In genomic region chr14:39104078-39104801, GRCh38 we compare ENCODE assay signal across 8 cellular contexts. TPM values are rescaled to one million over a fixed set of nuclear protein-coding genes. Genes with fewer than 3 reads are reported as not detected.
A peak's percentile ranks its signal among the peaks of the same experiment; 100 is the strongest.
DNase-seq lines count a peak whose midpoint lies in the region; ATAC-seq and TF ChIP-seq lines count a peak whose summit lies in the region.
"Not testable (repeated sequence)": the region's sequence is repeated elsewhere in the genome, so short reads cannot be mapped to it uniquely, and the experiment has no call there.

No MANE protein-coding gene starts in this region.

- not testable (repeated sequence) for BruUV-seq in PC-3 (replicated peaks; lab: Mats Ljungman, UMichigan)

- POLR2A ChIA-PET in PC-3 (lab: Charles Lee; ENCODE audit: unreplicated experiment), result interaction anchor here (1.7 kb wide), 1 partner anchor 10 kb away, joined by 17 read pairs; the partner anchor contains the start of gene GEMIN2

- not testable (repeated sequence) for TF ChIP-seq EP300 in sigmoid colon (IDR thresholded peaks at IDR 0.05)

- CTCF ChIA-PET in PC-3 (lab: Charles Lee), result not testable (repeated sequence)

- peaks cover 49% of the 10 kb centered on the region for H3K4me1 Mint-ChIP-seq in activated T-cell treated with anti-CD3 and anti-CD28 coated beads, Interleukin-2, amount 50 U/mL, for 72 hours (ENCODE audit: low read depth)
- H3K4me1 Mint-ChIP-seq in central memory CD8-positive, alpha-beta T cell, result peaks cover 41% of the 10 kb centered on the region
- peaks cover 23% of the 10 kb centered on the region for H3K4me1 Mint-ChIP-seq in mesothelial cell of epicardium

- peak overlapping the region; percentile 98 for H3K4me3 Mint-ChIP-seq in activated T-cell treated with anti-CD3 and anti-CD28 coated beads, Interleukin-2, amount 50 U/mL, for 72 hours
- peak overlapping the region; percentile 93 for H3K4me3 Mint-ChIP-seq in central memory CD8-positive, alpha-beta T cell
- H3K4me3 Mint-ChIP-seq in mesothelial cell of epicardium, result peak overlapping the region; percentile 93

- TF ChIP-seq CTCF in GM12875 (IDR thresholded peaks at IDR 0.05; ENCODE audit: borderline replicate concordance, insufficient read depth, low read depth, low read length); PC-3 (conservative IDR thresholded peaks at IDR 0.05; ENCODE audit: low read depth, low read length); foreskin keratinocyte (conservative IDR thresholded peaks at IDR 0.05); mesothelial cell of epicardium (IDR thresholded peaks at IDR 0.05; ENCODE audit: unreplicated experiment); sigmoid colon (IDR thresholded peaks at IDR 0.05); vagina (IDR thresholded peaks at IDR 0.05): not testable (repeated sequence)

- H3K27ac ChIP-seq in PC-3 (ENCODE audit: low read length) (peak overlapping the region; percentile 74), foreskin keratinocyte (peak overlapping the region; percentile 74), sigmoid colon (peak overlapping the region; percentile 98 to 99 (median 98)), vagina (peak overlapping the region; percentile 96)

- peak overlapping the region; percentile 95 for H3K4me2 ChIP-seq in PC-3 (ENCODE audit: low read length)

- DNase-seq in PC-3; activated T-cell treated with anti-CD3 and anti-CD28 coated beads, Interleukin-2, amount 50 U/mL, for 72 hours; central memory CD8-positive, alpha-beta T cell (ENCODE audit: low spot score in 2 of 2); foreskin keratinocyte; mesothelial cell of epicardium (ENCODE audit: low spot score in 2 of 2, unreplicated experiment in 2 of 2); sigmoid colon; vagina (ENCODE audit: extremely low spot score in 2 of 2): not testable (repeated sequence)

- not testable (repeated sequence) for H3F3A ChIP-seq in PC-3 (ENCODE audit: low read length, unreplicated experiment)

- H3K27ac Mint-ChIP-seq in activated T-cell treated with anti-CD3 and anti-CD28 coated beads, Interleukin-2, amount 50 U/mL, for 72 hours, result peak overlapping the region; percentile 98
- peak overlapping the region; percentile 95 for H3K27ac Mint-ChIP-seq in central memory CD8-positive, alpha-beta T cell (ENCODE audit: low read depth)
- peak overlapping the region; percentile 96 for H3K27ac Mint-ChIP-seq in mesothelial cell of epicardium

- WGBS in sigmoid colon, 2 donors, result 71 to 86% methylated on average over 17 of the region's 17 CpGs

- H3K4me3 ChIP-seq in GM12875 (ENCODE audit: low read depth, low read length) (peak overlapping the region; percentile 61), PC-3 (ENCODE audit: low read length) (peak overlapping the region; percentile 94), sigmoid colon (peak overlapping the region; percentile 82 to 96 (median 94)), vagina (peak overlapping the region; percentile 71 to 85)

- TF ChIP-seq POLR2A in sigmoid colon (IDR thresholded peaks at IDR 0.05); vagina (IDR thresholded peaks at IDR 0.05): not testable (repeated sequence)

- not testable (repeated sequence) for H3K9me3 Mint-ChIP-seq in activated T-cell treated with anti-CD3 and anti-CD28 coated beads, Interleukin-2, amount 50 U/mL, for 72 hours; central memory CD8-positive, alpha-beta T cell; mesothelial cell of epicardium

- not testable (repeated sequence) for H3K9me2 ChIP-seq in PC-3 (replicated peaks; ENCODE audit: low read length)

- ATAC-seq in PC-3; activated T-cell treated with anti-CD3 and anti-CD28 coated beads, Interleukin-2, amount 50 U/mL, for 72 hours (replicated peaks in 1 of 2); central memory CD8-positive, alpha-beta T cell (replicated peaks; ENCODE audit: extremely low read depth, poor library complexity, severe bottlenecking); foreskin keratinocyte: not testable (repeated sequence)

- H3K9ac ChIP-seq in PC-3 (ENCODE audit: low read length), result peak overlapping the region; percentile 95

- not testable (repeated sequence) for H3K9me3 ChIP-seq in PC-3 (ENCODE audit: low read length); sigmoid colon; vagina

- H3K79me2 ChIP-seq in PC-3 (ENCODE audit: low read length), result peaks cover 55% of the 10 kb centered on the region

- not testable (repeated sequence) for H3K27me3 Mint-ChIP-seq in activated T-cell treated with anti-CD3 and anti-CD28 coated beads, Interleukin-2, amount 50 U/mL, for 72 hours (ENCODE audit: low read depth); central memory CD8-positive, alpha-beta T cell; mesothelial cell of epicardium (ENCODE audit: low read depth)

- H3K36me3 ChIP-seq in PC-3 (ENCODE audit: low read depth, low read length); sigmoid colon; vagina: not testable (repeated sequence)

- H3K36me3 Mint-ChIP-seq in activated T-cell treated with anti-CD3 and anti-CD28 coated beads, Interleukin-2, amount 50 U/mL, for 72 hours (ENCODE audit: insufficient read depth in 2 of 2); mesothelial cell of epicardium: not testable (repeated sequence)
- peaks cover 13% of the 10 kb centered on the region for H3K36me3 Mint-ChIP-seq in central memory CD8-positive, alpha-beta T cell (ENCODE audit: insufficient read depth)

- not testable (repeated sequence) for H4K20me1 ChIP-seq in PC-3 (ENCODE audit: low read length)

- H3K27me3 ChIP-seq in PC-3 (ENCODE audit: low read length); foreskin keratinocyte; sigmoid colon; vagina: not testable (repeated sequence)

- peaks cover 15% of the 10 kb centered on the region for H3K4me1 ChIP-seq in PC-3 (ENCODE audit: insufficient read depth, low read length)
- H3K4me1 ChIP-seq in foreskin keratinocyte, result not testable (repeated sequence)
- H3K4me1 ChIP-seq in sigmoid colon, result peaks cover 0 to 43% (median 32%) of the 10 kb centered on the region in 4 donors
- H3K4me1 ChIP-seq in vagina, result peaks cover 37% of the 10 kb centered on the region

- H2AFZ ChIP-seq in PC-3 (ENCODE audit: low read length), result peak overlapping the region; percentile 96

- intact Hi-C loops in PC-3 (cut with micrococcal nuclease), result loop anchor here (10.0 kb wide), 1 partner anchor 191 kb away; no protein-coding TSS in a partner anchor
- intact Hi-C loops in sigmoid colon (cut with DNase I), result loop anchor here (5.0 kb wide), 2 partner anchors 263 to 328 kb away; partner anchors contain the start of gene FBXO33
- intact Hi-C loops in vagina (cut with DNase I), result not testable (repeated sequence)

RNA-seq across cellular contexts. Expression of gene SEC23A, which starts 1.2 kb away (rescaled TPM):
- total RNA-seq in PC-3 (2014; rRNA removed) (58.2 and 67.0 TPM in 2 replicates), foreskin keratinocyte (74.4 and 83.1 TPM in 2 replicates), mesothelial cell of epicardium (94.9 to 107 TPM (median 104 TPM) in 3 replicates), sigmoid colon (100 to 1,000 TPM; 118 to 235 (median 176) TPM), vagina (54.8 TPM)
- 10 to 100 TPM; 60.9 to 71.3 TPM for total RNA-seq in activated T-cell treated with anti-CD3 and anti-CD28 coated beads, Interleukin-2, amount 50 U/mL, for 72 hours
- polyA plus RNA-seq in foreskin keratinocyte (16.5 and 18.0 TPM in 2 replicates), sigmoid colon (10 to 100 TPM; 25.2 to 53.9 (median 28.7) TPM)

RNA-seq across cellular contexts. Expression of gene GEMIN2, which starts 9.9 kb away (rescaled TPM):
- 42.7 and 48.1 TPM in 2 replicates for total RNA-seq in PC-3 (2014; rRNA removed)
- total RNA-seq in activated T-cell treated with anti-CD3 and anti-CD28 coated beads, Interleukin-2, amount 50 U/mL, for 72 hours, result 10 to 100 TPM; 25.5 to 27.2 TPM
- total RNA-seq in foreskin keratinocyte, result 18.3 and 20.5 TPM in 2 replicates
- polyA plus RNA-seq in foreskin keratinocyte, result 17.2 and 20.5 TPM in 2 replicates
- total RNA-seq in mesothelial cell of epicardium, result 13.9 to 17.0 TPM (median 15.8 TPM) in 3 replicates
- 10 to 100 TPM in 3 of 4 donors, 1 to 10 TPM in 1; 8.0 to 27.8 (median 16.7) TPM for total RNA-seq in sigmoid colon
- polyA plus RNA-seq in sigmoid colon, result 10 to 100 TPM in 1 of 3 donors, 1 to 10 TPM in 2; 8.3 to 12.2 (median 9.6) TPM
- total RNA-seq in vagina, result 25.5 TPM
